Comparison of ENCODE assay signal across 28 cellular contexts in genomic region chr11:66550887-66551286, GRCh38. TPM values are rescaled to one million over a fixed set of nuclear protein-coding genes. Genes with fewer than 3 reads are reported as not detected.
"Had no signal": no experiment of that assay in that cellular context is flagged by ENCODE, and none has a peak within 500 bp of the region (broad histone marks: within the 10 kb centered on the region; RNA-seq: fewer than 3 reads in every experiment).

No MANE protein-coding gene starts in this region.

- H3K9me3 Mint-ChIP-seq: activated CD4-positive, alpha-beta memory T cell treated with anti-CD3 and anti-CD28 coated beads, Interleukin-2, amount 10 ng/mL, durations not matched to agents 7 days and 5 days; activated CD4-positive, alpha-beta T cell treated with anti-CD3 and anti-CD28 coated beads, Interleukin-2, amount 10 ng/mL, durations not matched to agents 7 days and 5 days; activated T-cell treated with anti-CD3 and anti-CD28 coated beads, Interleukin-2, amount 50 U/mL, for 24 hours; activated T-cell treated with anti-CD3 and anti-CD28 coated beads, Interleukin-2, amount 50 U/mL, for 72 hours had no signal

- H3K9me3 ChIP-seq: colonic mucosa, esophagus squamous epithelium had no signal

- H3K27ac Mint-ChIP-seq: activated CD4-positive, alpha-beta memory T cell treated with anti-CD3 and anti-CD28 coated beads, Interleukin-2, amount 10 ng/mL, durations not matched to agents 7 days and 5 days; activated CD4-positive, alpha-beta T cell treated with anti-CD3 and anti-CD28 coated beads, Interleukin-2, amount 10 ng/mL, durations not matched to agents 7 days and 5 days; activated naive CD8-positive, alpha-beta T cell; activated T-cell treated with anti-CD3 and anti-CD28 coated beads, Interleukin-2, amount 50 U/mL, for 24 hours; activated T-cell treated with anti-CD3 and anti-CD28 coated beads, Interleukin-2, amount 50 U/mL, for 72 hours had no signal

- H3K4me3 ChIP-seq: colonic mucosa, esophagus squamous epithelium had no signal

- H3K27ac ChIP-seq: colonic mucosa, epithelial cell of prostate, esophagus squamous epithelium had no signal

- ATAC-seq: activated T-cell treated with anti-CD3 and anti-CD28 coated beads, Interleukin-2, amount 50 U/mL, for 72 hours had no signal

- H3K27me3 Mint-ChIP-seq: activated naive CD8-positive, alpha-beta T cell; activated T-cell treated with anti-CD3 and anti-CD28 coated beads, Interleukin-2, amount 50 U/mL, for 24 hours had no signal

- H3K36me3 Mint-ChIP-seq: activated naive CD8-positive, alpha-beta T cell had no signal

- H3K36me3 ChIP-seq: colonic mucosa, esophagus squamous epithelium had no signal

- DNase-seq: activated CD4-positive, alpha-beta memory T cell treated with anti-CD3 and anti-CD28 coated beads, Interleukin-2, amount 10 ng/mL, durations not matched to agents 7 days and 5 days; activated CD4-positive, alpha-beta T cell treated with anti-CD3 and anti-CD28 coated beads for 1 hour; activated CD4-positive, alpha-beta T cell treated with anti-CD3 and anti-CD28 coated beads for 4 hours; activated CD4-positive, alpha-beta T cell treated with anti-CD3 and anti-CD28 coated beads, Interleukin-2, amount 10 ng/mL, durations not matched to agents 7 days and 5 days; activated CD4-positive, alpha-beta T cell treated with anti-CD3 and anti-CD28 coated beads, Interleukin-2, amount 50 U/mL, for 4 hours; activated CD8-positive, alpha-beta memory T cell treated with anti-CD3 and anti-CD28 coated beads, Interleukin-2, amount 50 U/mL, for 48 hours; activated gamma-delta T cell; activated naive CD4-positive, alpha-beta T cell treated with anti-CD3 and anti-CD28 coated beads, Interleukin-2, amount 50 U/mL, for 16 hours; activated naive CD4-positive, alpha-beta T cell treated with Interleukin-2 at 50 U/mL for 16 hours; activated T-cell treated with anti-CD3 and anti-CD28 coated beads for 4 hours; activated T-cell treated with anti-CD3 and anti-CD28 coated beads, Interleukin-2, amount 50 U/mL, for 24 hours; activated T-cell treated with anti-CD3 and anti-CD28 coated beads, Interleukin-2, amount 50 U/mL, for 72 hours; amniotic stem cell; anterior cingulate cortex; central memory CD4-positive, alpha-beta T cell; cerebellar nuclear complex; colonic mucosa; effector CD8-positive, alpha-beta T cell; esophagus squamous epithelium; head of caudate nucleus; T-helper 2 cell had no signal

- H3K4me3 Mint-ChIP-seq: activated CD4-positive, alpha-beta memory T cell treated with anti-CD3 and anti-CD28 coated beads, Interleukin-2, amount 10 ng/mL, durations not matched to agents 7 days and 5 days; activated CD4-positive, alpha-beta T cell treated with anti-CD3 and anti-CD28 coated beads, Interleukin-2, amount 10 ng/mL, durations not matched to agents 7 days and 5 days; activated naive CD8-positive, alpha-beta T cell; activated T-cell treated with anti-CD3 and anti-CD28 coated beads, Interleukin-2, amount 50 U/mL, for 24 hours; activated T-cell treated with anti-CD3 and anti-CD28 coated beads, Interleukin-2, amount 50 U/mL, for 72 hours had no signal

- H3K27me3 ChIP-seq: colonic mucosa had no signal

RNA-seq across cellular contexts. Expression of gene ACTN3, which starts 4.2 kb away (rescaled TPM):
- total RNA-seq: astrocyte; esophagus squamous epithelium; fibroblast of villous mesenchyme; frontal cortex; T-helper 1 cell treated with Interleukin-12 subunit alpha and Interleukin-12 subunit beta and Interleukin-4 antibody, amounts not matched to agents 30 ng/mL and 1 ng/mL, for 36 hours had no signal
- polyA plus RNA-seq: fibroblast of lung had no signal

RNA-seq across cellular contexts. Expression of gene CCDC87, which starts 42.0 kb away (rescaled TPM):
- total RNA-seq: activated CD4-positive, alpha-beta memory T cell treated with anti-CD3 and anti-CD28 coated beads, Interleukin-2, amount 10 ng/mL, durations not matched to agents 7 days and 5 days had no signal
